ENCODE assay signal across 9 cellular contexts in genomic region chr1:150236614-150236934, GRCh38. TPM values are rescaled to one million over a fixed set of nuclear protein-coding genes. Genes with fewer than 3 reads are reported as not detected.
DNase-seq lines count a peak whose midpoint lies in the region; ATAC-seq, FAIRE-seq and TF ChIP-seq lines count a peak whose summit lies in the region.
"Had no signal": no experiment of that assay in that cellular context is flagged by ENCODE, and none has a peak within 500 bp of the region (broad histone marks: within the 10 kb centered on the region; RNA-seq: fewer than 3 reads in every experiment).

No MANE protein-coding gene starts in this region.

- no peak for FAIRE-seq in GM19239 (lab: Jason Lieb, UNC)

- H3K36me3 ChIP-seq in heart right ventricle, result peaks cover 0 to 2% (median 0%) of the 10 kb centered on the region in 9 donors
- H3K36me3 ChIP-seq in mesendoderm (ENCODE audit: control insufficient read depth, insufficient read depth, low read length), result peaks cover 2% of the 10 kb centered on the region
- H3K36me3 ChIP-seq in vagina, result no peaks in the 10 kb centered on the region

- no peak overlapping the region for H3K4me3 Mint-ChIP-seq in MCF 10A (ENCODE audit: unreplicated experiment)
- H3K4me3 Mint-ChIP-seq: activated T-cell treated with anti-CD3 and anti-CD28 coated beads, Interleukin-2, amount 50 U/mL, for 24 hours had no signal

- H3K9me3 ChIP-seq in heart right ventricle (no peaks in the 10 kb centered on the region), vagina (no peaks in the 10 kb centered on the region)

- H3K4me3 ChIP-seq in heart right ventricle (peak overlapping the region; percentile 30 to 97 (median 90)), mesendoderm (ENCODE audit: low read length) (peak overlapping the region; percentile 16), vagina (peak overlapping the region; percentile 71 to 93)

- no peak overlapping the region for H2BK120ac ChIP-seq in mesendoderm (ENCODE audit: low read depth, low read length)

- no peak for TF ChIP-seq POLR2A in vagina (IDR thresholded peaks at IDR 0.05)

- POLR2A ChIA-PET in MCF 10A (lab: Yijun Ruan, JAX), result interaction anchor here (0.5 to 5.0 kb wide), 15 partner anchors 12 to 342 kb away, joined by 3 to 37 read pairs (median 5); partner anchors contain the start of genes APH1A, C1orf54 and RPRD2

- H3K79me2 ChIP-seq in mesendoderm (ENCODE audit: control insufficient read depth, insufficient read depth, low read length), result peaks cover 37% of the 10 kb centered on the region

- H2AK5ac ChIP-seq in mesendoderm (ENCODE audit: low read length), result no peak overlapping the region

- H3K18ac ChIP-seq in mesendoderm (ENCODE audit: low read length), result peak overlapping the region; percentile 10

- H2BK5ac ChIP-seq in mesendoderm (ENCODE audit: low read length), result peak overlapping the region; percentile 30

- no peak overlapping the region for H2BK15ac ChIP-seq in mesendoderm (replicated peaks; ENCODE audit: low read depth)

- no peak for TF ChIP-seq CTCF in heart right ventricle (IDR thresholded peaks at IDR 0.05)
- peak; percentile 25 for TF ChIP-seq CTCF in MCF 10A (IDR thresholded peaks at IDR 0.05; ENCODE audit: unreplicated experiment)
- TF ChIP-seq CTCF in vagina (IDR thresholded peaks at IDR 0.05), result no peak

- H3K9ac ChIP-seq in mesendoderm (ENCODE audit: low read length), result peak overlapping the region; percentile 79

- no TSS peak for BruUV-seq in MCF 10A (replicated peaks; lab: Mats Ljungman, UMichigan)

- H3K27me3 Mint-ChIP-seq in MCF 10A (ENCODE audit: insufficient read depth, unreplicated experiment), result no peaks in the 10 kb centered on the region
- H3K27me3 Mint-ChIP-seq: activated T-cell treated with anti-CD3 and anti-CD28 coated beads, Interleukin-2, amount 50 U/mL, for 24 hours had no signal

- CTCF ChIA-PET in MCF 10A (lab: Yijun Ruan, JAX), result interaction anchor here (0.6 to 1.9 kb wide), 3 partner anchors 9 to 19 kb away, joined by 3 to 12 read pairs (median 5); no protein-coding TSS in a partner anchor

- peak overlapping the region; percentile 92 for H3K56ac ChIP-seq in mesendoderm (ENCODE audit: low read length)

- H3K23ac ChIP-seq in mesendoderm (ENCODE audit: low read length), result no peak overlapping the region

- H3K4me2 ChIP-seq in mesendoderm (ENCODE audit: low read length), result peak overlapping the region; percentile 67

- H3K27ac Mint-ChIP-seq in MCF 10A (ENCODE audit: low read depth, unreplicated experiment), result no peak overlapping the region
- H3K27ac Mint-ChIP-seq: activated T-cell treated with anti-CD3 and anti-CD28 coated beads, Interleukin-2, amount 50 U/mL, for 24 hours had no signal

- intact Hi-C loops in heart right ventricle (cut with DNase I), result loop anchor here in 1 of 10 donors (5.0 kb wide), 1 partner anchor 36 kb away; the partner anchor contains the start of gene C1orf54
- intact Hi-C loops in Right ventricle myocardium inferior (cut with DNase I), result loop anchor here (5.0 kb wide), 1 partner anchor 46 kb away; the partner anchor contains the start of gene CIART
- intact Hi-C loops in MCF 10A (cut with micrococcal nuclease), result loop anchor here (1.0 kb wide), 1 partner anchor 45 kb away; no protein-coding TSS in a partner anchor
- intact Hi-C loops in vagina (cut with DNase I), result no loop called here

- no peaks in the 10 kb centered on the region for H3K36me3 Mint-ChIP-seq in MCF 10A (ENCODE audit: insufficient read depth, unreplicated experiment)

- no peak overlapping the region for H4K8ac ChIP-seq in mesendoderm (ENCODE audit: low read depth, low read length)

- no peaks in the 10 kb centered on the region for H3K9me3 Mint-ChIP-seq in MCF 10A (ENCODE audit: unreplicated experiment)
- H3K9me3 Mint-ChIP-seq: activated T-cell treated with anti-CD3 and anti-CD28 coated beads, Interleukin-2, amount 50 U/mL, for 24 hours had no signal

- peak overlapping the region; percentile 47 for H4K5ac ChIP-seq in mesendoderm (ENCODE audit: low read length)

- H3K4me1 ChIP-seq in heart right ventricle (peaks cover 0 to 20% (median 15%) of the 10 kb centered on the region in 9 donors), mesendoderm (ENCODE audit: control insufficient read depth, low read depth, low read length) (peaks cover 4% of the 10 kb centered on the region), vagina (peaks cover 18% of the 10 kb centered on the region)

- WGBS in heart right ventricle, 2 donors, result 16 to 21% methylated on average over 7 of the region's 7 CpGs
- WGBS in mesendoderm (ENCODE audit: extremely low coverage, insufficient coverage, low lambda C conversion rate), result no CpG with 5 or more reads among the region's 7 CpGs

- H3K27me3 ChIP-seq in heart right ventricle, result no peaks in the 10 kb centered on the region
- H3K27me3 ChIP-seq in mesendoderm (ENCODE audit: insufficient read depth, low read length, poor library complexity), result no peaks in the 10 kb centered on the region
- no peaks in the 10 kb centered on the region for H3K27me3 ChIP-seq in vagina

- H3K79me1 ChIP-seq in mesendoderm (ENCODE audit: low read length), result peaks cover 3% of the 10 kb centered on the region

- peaks cover 11% of the 10 kb centered on the region for H3K4me1 Mint-ChIP-seq in MCF 10A (ENCODE audit: insufficient read depth, unreplicated experiment)

- peak overlapping the region; percentile 95 for H3K4ac ChIP-seq in mesendoderm (ENCODE audit: low read depth, low read length)

- peak in 1 of 8 donors; percentile 1 for ATAC-seq in heart right ventricle
- no peak for ATAC-seq in Right ventricle myocardium inferior
- no peak for ATAC-seq in HG03097 (IDR thresholded peaks at IDR 0.05; ENCODE audit: low FRiP score, unreplicated experiment)

- H3K27ac ChIP-seq in heart right ventricle (peak overlapping the region in 2 of 10 donors; percentile 28 to 54), mesendoderm (ENCODE audit: low read depth, low read length) (peak overlapping the region; percentile 14), vagina (peak overlapping the region; percentile 99)

- no peak for DNase-seq in heart right ventricle
- DNase-seq in Right ventricle myocardium inferior (ENCODE audit: missing footprints), result no peak
- DNase-seq in MCF 10A (ENCODE audit: unreplicated experiment), result no peak
- DNase-seq in mesendoderm, result no peak
- DNase-seq in vagina (ENCODE audit: extremely low spot score in 2 of 2), result no peak
- no peak for DNase-seq in cerebellar cortex (ENCODE audit: low spot score)
- no peak for DNase-seq in GM19239 (ENCODE audit: insufficient read length, low spot score)

RNA-seq across cellular contexts. Expression of gene ANP32E, which starts 0.7 kb away (rescaled TPM):
- total RNA-seq in heart right ventricle (10 to 100 TPM; 23.7 to 58.2 (median 41.6) TPM), Right ventricle myocardium inferior (28.6 TPM), MCF 10A (2022) (56.5 and 67.3 TPM in 2 replicates), vagina (16.7 TPM)
- polyA plus RNA-seq in heart right ventricle, result 10 to 100 TPM; 17.3 to 40.0 TPM
- polyA plus RNA-seq in mesendoderm (2013, experiment 1 of 2), result 111 TPM
- 116 TPM for polyA plus RNA-seq in mesendoderm (2013, experiment 2 of 2)

RNA-seq across cellular contexts. Expression of gene CA14, which starts 21.0 kb away (rescaled TPM):
- total RNA-seq in heart right ventricle, result 10 to 100 TPM in 3 of 10 donors, 1 to 10 TPM in 5, under 1 TPM in 2; 0.48 to 18.5 (median 2.9) TPM
- polyA plus RNA-seq in heart right ventricle, result 10 to 100 TPM in 1 of 2 donors, 1 to 10 TPM in 1; 3.3 to 11.6 TPM
- total RNA-seq in Right ventricle myocardium inferior, result 14.4 TPM
- 0.26 TPM in 1 of 2 replicates, not detected in the other for total RNA-seq in MCF 10A (2022)
- 14.7 TPM for polyA plus RNA-seq in mesendoderm (2013, experiment 1 of 2)
- 13.5 TPM for polyA plus RNA-seq in mesendoderm (2013, experiment 2 of 2)
- total RNA-seq in vagina, result not detected

RNA-seq across cellular contexts. Expression of gene APH1A, which starts 32.2 kb away (rescaled TPM):
- 10 to 100 TPM; 56.6 to 86.9 (median 65.7) TPM for total RNA-seq in heart right ventricle
- polyA plus RNA-seq in heart right ventricle, result 10 to 100 TPM; 52.9 to 74.4 TPM
- total RNA-seq in Right ventricle myocardium inferior, result 58.7 TPM
- 123 and 154 TPM in 2 replicates for total RNA-seq in MCF 10A (2022)
- 55.8 TPM for polyA plus RNA-seq in mesendoderm (2013, experiment 1 of 2)
- polyA plus RNA-seq in mesendoderm (2013, experiment 2 of 2), result 54.2 TPM
- total RNA-seq in vagina, result 52.8 TPM

RNA-seq across cellular contexts. Expression of gene C1orf54, which starts 36.0 kb away (rescaled TPM):
- 10 to 100 TPM in 6 of 10 donors, 1 to 10 TPM in 4; 5.7 to 19.5 (median 11.8) TPM for total RNA-seq in heart right ventricle
- 10 to 100 TPM; 29.1 to 34.3 TPM for polyA plus RNA-seq in heart right ventricle
- 15.8 TPM for total RNA-seq in Right ventricle myocardium inferior
- 1.8 and 2.3 TPM in 2 replicates for total RNA-seq in MCF 10A (2022)
- 13.3 TPM for polyA plus RNA-seq in mesendoderm (2013, experiment 1 of 2)
- polyA plus RNA-seq in mesendoderm (2013, experiment 2 of 2), result 12.9 TPM
- total RNA-seq in vagina, result 19.4 TPM

RNA-seq across cellular contexts. Expression of gene CIART, which starts 45.8 kb away (rescaled TPM):
- total RNA-seq in heart right ventricle, result 10 to 100 TPM in 6 of 10 donors, 1 to 10 TPM in 4; 3.4 to 22.6 (median 15.5) TPM
- 10 to 100 TPM in 1 of 2 donors, 1 to 10 TPM in 1; 4.9 to 18.7 TPM for polyA plus RNA-seq in heart right ventricle
- 12.8 TPM for total RNA-seq in Right ventricle myocardium inferior
- total RNA-seq in MCF 10A (2022), result 5.0 and 5.2 TPM in 2 replicates
- 2.5 TPM for polyA plus RNA-seq in mesendoderm (2013, experiment 1 of 2)
- 2.0 TPM for polyA plus RNA-seq in mesendoderm (2013, experiment 2 of 2)
- total RNA-seq in vagina, result 6.6 TPM

Comparison
In these comparisons a context has a peak if more than half of its experiments do, and no peak if none do; other contexts are left out.
1. H3K4me3 ChIP-seq: peak in every context shown above with its lines; median percentile 90 in heart right ventricle; 82 in vagina; 16 in mesendoderm.